Comparison of ENCODE assay signal across 1 cellular context in genomic region chr4:139188648-139189416, GRCh38.
TF ChIP-seq lines count a peak whose summit lies in the region.

No MANE protein-coding gene starts in this region.

TF ChIP-seq in K562, 482 proteins besides CTCF, POLR2A, EP300 and RAD21 (continued from another document and continues in another):
- TF ChIP-seq HNRNPK (IDR thresholded peaks at IDR 0.05; ENCODE audit: low read depth, low read length, poor library complexity, severe bottlenecking) (no peak), SUPT5H (IDR thresholded peaks at IDR 0.05) (peak; percentile 56; the same call in 1 of the 2 replicates), IRF1 (CRISPR knock-in tag; IDR thresholded peaks at IDR 0.05; ENCODE audit: borderline replicate concordance) (no peak), MAFK (IDR thresholded peaks at IDR 0.05; ENCODE audit: low read length) (peak; percentile 73), RREB1 (CRISPR knock-in tag; IDR thresholded peaks at IDR 0.05) (no peak), PTTG1 (tag; IDR thresholded peaks at IDR 0.05; ENCODE audit: low read depth) (no peak), XRCC5 (IDR thresholded peaks at IDR 0.05; ENCODE audit: low read depth, low read length) (no peak), SMARCE1 (IDR thresholded peaks at IDR 0.05) (peak; percentile 81; the same call in 1 of the 2 replicates), HMG20A (CRISPR knock-in tag; conservative IDR thresholded peaks at IDR 0.05) (no peak), ARID2 (IDR thresholded peaks at IDR 0.05) (no peak), POLR2B (IDR thresholded peaks at IDR 0.05; ENCODE audit: low read depth, partially characterized antibody) (peak; percentile 39), RCOR1 (IDR thresholded peaks at IDR 0.05; ENCODE audit: borderline replicate concordance in 1 of 2, low read depth in 2 of 2, low read length in 2 of 2) (peak; percentile 22 to 81; a peak in 2 of 4 replicates), ZNF354B (CRISPR knock-in tag; IDR thresholded peaks at IDR 0.05) (0 out of 2 replicates have a peak, but pooled peaks have one; percentile 10), GTF2B (IDR thresholded peaks at IDR 0.05; ENCODE audit: extremely low read depth, insufficient read length) (no peak), POLR2AphosphoS2 (IDR thresholded peaks at IDR 0.05; ENCODE audit: low read length) (no peak), ZNF644 (tag; IDR thresholded peaks at IDR 0.05; ENCODE audit: low read depth) (peak; percentile 37; the same call in 1 of the 2 replicates), PHB2 (IDR thresholded peaks at IDR 0.05; ENCODE audit: low read depth) (no peak), SNAPC5 (CRISPR knock-in tag; IDR thresholded peaks at IDR 0.05) (no peak), GTF2F1 (IDR thresholded peaks at IDR 0.05; ENCODE audit: low read depth, low read length) (no peak), ZNF707 (CRISPR knock-in tag; conservative IDR thresholded peaks at IDR 0.05) (no peak), ZNF79 (CRISPR knock-in tag; IDR thresholded peaks at IDR 0.05; ENCODE audit: low read depth) (no peak), TGIF2 (CRISPR knock-in tag; IDR thresholded peaks at IDR 0.05) (no peak), SPI1 (IDR thresholded peaks at IDR 0.05; ENCODE audit: borderline replicate concordance, low read depth, low read length) (peak; percentile 93), SMARCA5 (IDR thresholded peaks at IDR 0.05) (no peak; the same call in 1 of the 2 replicates), ETV5 (CRISPR knock-in tag; IDR thresholded peaks at IDR 0.05; ENCODE audit: low read depth) (no peak), SMARCB1 (IDR thresholded peaks at IDR 0.05; ENCODE audit: insufficient read length, low read depth) (no peak), ZNF395 (CRISPR knock-in tag; IDR thresholded peaks at IDR 0.05) (peak; percentile 31; the same call in 1 of the 2 replicates), ZBTB40 (IDR thresholded peaks at IDR 0.05) (no peak), ZBTB40 (CRISPR knock-in tag; IDR thresholded peaks at IDR 0.05) (no peak), NCOA2 (IDR thresholded peaks at IDR 0.05; ENCODE audit: partially characterized antibody in 2 of 2) (no peak), TRIM28 (IDR thresholded peaks at IDR 0.05) (peak; percentile 21; the same call in 1 of the 2 replicates), TFE3 (CRISPR knock-in tag; IDR thresholded peaks at IDR 0.05) (no peak), NONO (IDR thresholded peaks at IDR 0.05; ENCODE audit: low read depth in 2 of 2, low read length in 1 of 2) (no peak), DLX4 (CRISPR knock-in tag; IDR thresholded peaks at IDR 0.05) (no peak), PTBP1 (IDR thresholded peaks at IDR 0.05; ENCODE audit: low read depth, low read length) (no peak), LCOR (CRISPR knock-in tag; IDR thresholded peaks at IDR 0.05) (no peak), ZBTB49 (CRISPR knock-in tag; IDR thresholded peaks at IDR 0.05; ENCODE audit: borderline replicate concordance) (no peak), GATAD2B (IDR thresholded peaks at IDR 0.05; ENCODE audit: borderline replicate concordance) (no peak), ZC3H8 (IDR thresholded peaks at IDR 0.05) (no peak), NCOR1 (IDR thresholded peaks at IDR 0.05) (peak; percentile 44; the same call in 1 of the 2 replicates)
